1 cellular context compared by ENCODE assay signal in genomic region chr3:196988241-196989029, GRCh38.
TF ChIP-seq lines count a peak whose summit lies in the region.

No MANE protein-coding gene starts in this region.

TF ChIP-seq in HepG2, 621 proteins besides CTCF, POLR2A, EP300 and RAD21 (continued from another document and continues in another):
- TF ChIP-seq ARNT2 (CRISPR knock-in tag; IDR thresholded peaks at IDR 0.05; ENCODE audit: low read depth) (peak; percentile 84; the same call in 1 of the 2 replicates), ZNF101 (CRISPR knock-in tag; IDR thresholded peaks at IDR 0.05; ENCODE audit: borderline replicate concordance, low read depth) (no peak), ZNF512 (CRISPR knock-in tag; IDR thresholded peaks at IDR 0.05) (no peak), ZNF180 (CRISPR knock-in tag; IDR thresholded peaks at IDR 0.05; ENCODE audit: borderline replicate concordance, low read depth) (no peak), ZFX (CRISPR knock-in tag; IDR thresholded peaks at IDR 0.05; ENCODE audit: low read depth) (peak; percentile 65; the same call in 1 of the 2 replicates), MXD4 (CRISPR knock-in tag; IDR thresholded peaks at IDR 0.05) (0 out of 2 replicates have a peak, but pooled peaks have one; percentile 50), ZBED4 (CRISPR knock-in tag; IDR thresholded peaks at IDR 0.05; ENCODE audit: borderline replicate concordance) (no peak), ZFP36 (IDR thresholded peaks at IDR 0.05; ENCODE audit: borderline replicate concordance, low read depth, low read length, partially characterized antibody) (no peak), HOXA5 (CRISPR knock-in tag; IDR thresholded peaks at IDR 0.05) (peak; percentile 56; the same call in 1 of the 2 replicates), KDM6A (CRISPR knock-in tag; IDR thresholded peaks at IDR 0.05; ENCODE audit: low read depth) (peak; percentile 60; the same call in 1 of the 2 replicates), ZNF331 (CRISPR knock-in tag; IDR thresholded peaks at IDR 0.05) (peak; percentile 68), HDAC1 (CRISPR knock-in tag; IDR thresholded peaks at IDR 0.05) (peak; percentile 90), IRF9 (CRISPR knock-in tag; IDR thresholded peaks at IDR 0.05; ENCODE audit: borderline replicate concordance) (0 out of 2 replicates have a peak, but pooled peaks have one; percentile 64), ARHGAP35 (CRISPR knock-in tag; IDR thresholded peaks at IDR 0.05; ENCODE audit: borderline replicate concordance) (0 out of 2 replicates have a peak, but pooled peaks have one; percentile 22), TEAD2 (CRISPR knock-in tag; IDR thresholded peaks at IDR 0.05) (no peak), ZNF564 (CRISPR knock-in tag; IDR thresholded peaks at IDR 0.05) (peak; percentile 58), STAT6 (CRISPR knock-in tag; IDR thresholded peaks at IDR 0.05; ENCODE audit: borderline replicate concordance) (no peak), MEIS2 (CRISPR knock-in tag; IDR thresholded peaks at IDR 0.05) (peak; percentile 87), PBX2 (CRISPR knock-in tag; IDR thresholded peaks at IDR 0.05) (no peak), DNMT1 (CRISPR knock-in tag; IDR thresholded peaks at IDR 0.05) (0 out of 2 replicates have a peak, but pooled peaks have one; percentile 48), ZNF34 (CRISPR knock-in tag; IDR thresholded peaks at IDR 0.05; ENCODE audit: borderline replicate concordance) (no peak), ZNF441 (CRISPR knock-in tag; IDR thresholded peaks at IDR 0.05; ENCODE audit: borderline replicate concordance) (0 out of 2 replicates have a peak, but pooled peaks have one; percentile 24), FOXO1 (CRISPR knock-in tag; IDR thresholded peaks at IDR 0.05) (peak; percentile 52; the same call in 1 of the 2 replicates), GABPB1 (CRISPR knock-in tag; IDR thresholded peaks at IDR 0.05) (peak; percentile 14; the same call in 1 of the 2 replicates), EZH2 (conservative IDR thresholded peaks at IDR 0.05; ENCODE audit: low read depth, low read length) (no peak), ZFY (CRISPR knock-in tag; IDR thresholded peaks at IDR 0.05) (peak; percentile 63), AFF4 (CRISPR knock-in tag; IDR thresholded peaks at IDR 0.05) (no peak), GABPA (IDR thresholded peaks at IDR 0.05; ENCODE audit: low read depth, low read length) (no peak), GABPA (CRISPR knock-in tag; IDR thresholded peaks at IDR 0.05; ENCODE audit: low read depth) (no peak), MED1 (CRISPR knock-in tag; IDR thresholded peaks at IDR 0.05) (peak; percentile 75), MTA1 (CRISPR knock-in tag; IDR thresholded peaks at IDR 0.05; ENCODE audit: borderline replicate concordance) (peak; percentile 96; the same call in 1 of the 2 replicates), ZNF574 (CRISPR knock-in tag; IDR thresholded peaks at IDR 0.05) (peak; percentile 79)
